ENCODE assay signal across 18 cellular contexts in genomic region chr14:75915063-75915462, GRCh38.
"Had no signal": no experiment of that assay in that cellular context is flagged by ENCODE, and none has a peak within 500 bp of the region (broad histone marks: within the 10 kb centered on the region; RNA-seq: fewer than 3 reads in every experiment).

No MANE protein-coding gene starts in this region.

- H3K9me3 Mint-ChIP-seq: activated naive CD4-positive, alpha-beta T cell treated with anti-CD3 and anti-CD28 coated beads, Interleukin-2, amount 50 U/mL, for 72 hours; activated T-cell treated with anti-CD3 and anti-CD28 coated beads, Interleukin-2, amount 50 U/mL, for 72 hours; nephron had no signal

- H3K4me3 Mint-ChIP-seq: activated T-cell treated with anti-CD3 and anti-CD28 coated beads, Interleukin-2, amount 50 U/mL, for 72 hours; nephron had no signal

- H3K36me3 ChIP-seq: adrenal gland, WERI-Rb-1 had no signal

- H3K4me3 ChIP-seq: adrenal gland, dorsolateral prefrontal cortex had no signal

- H3K27ac Mint-ChIP-seq: activated naive CD4-positive, alpha-beta T cell treated with anti-CD3 and anti-CD28 coated beads, Interleukin-2, amount 50 U/mL, for 72 hours; activated T-cell treated with anti-CD3 and anti-CD28 coated beads, Interleukin-2, amount 50 U/mL, for 72 hours; nephron had no signal

- H3K27me3 ChIP-seq: adrenal gland, dorsolateral prefrontal cortex had no signal

- H3K27ac ChIP-seq: adrenal gland, dorsolateral prefrontal cortex, WERI-Rb-1 had no signal

- H3K4me1 ChIP-seq: adrenal gland had no signal

- H3K9me3 ChIP-seq: adrenal gland had no signal

- ATAC-seq: activated naive CD4-positive, alpha-beta T cell treated with anti-CD3 and anti-CD28 coated beads, Interleukin-2, amount 50 U/mL, for 72 hours; activated T-cell treated with anti-CD3 and anti-CD28 coated beads, Interleukin-2, amount 50 U/mL, for 72 hours; left lobe of liver had no signal

- H3K36me3 Mint-ChIP-seq: activated naive CD4-positive, alpha-beta T cell treated with anti-CD3 and anti-CD28 coated beads, Interleukin-2, amount 50 U/mL, for 72 hours had no signal

- DNase-seq: activated CD4-positive, alpha-beta T cell treated with anti-CD3 and anti-CD28 coated beads for 1 hour; activated gamma-delta T cell treated with Interleukin-2 at 50 U/mL for 16 hours; activated T-cell treated with anti-CD3 and anti-CD28 coated beads, Interleukin-2, amount 50 U/mL, for 72 hours; adrenal gland; dorsolateral prefrontal cortex; foreskin melanocyte; hypothalamus; midbrain; nucleus accumbens; posterior cingulate gyrus; stimulated activated CD4-positive, alpha-beta T cell treated with anti-CD3 and anti-CD28 coated beads, Interleukin-12 subunit alpha, Interleukin-12 subunit beta, amount 100 ng/mL, for 4 hours; stimulated activated CD4-positive, alpha-beta T cell treated with anti-CD3 and anti-CD28 coated beads, Interleukin-1b, Interleukin-23, amount 100 ng/mL, for 48 hours; stimulated activated CD8-positive, alpha-beta memory T cell treated with anti-CD3 and anti-CD28 coated beads, Interleukin-4, amount 100 ng/mL, for 48 hours; stimulated activated naive CD4-positive, alpha-beta T cell; WERI-Rb-1 had no signal
